In the genomic region with DNA sequence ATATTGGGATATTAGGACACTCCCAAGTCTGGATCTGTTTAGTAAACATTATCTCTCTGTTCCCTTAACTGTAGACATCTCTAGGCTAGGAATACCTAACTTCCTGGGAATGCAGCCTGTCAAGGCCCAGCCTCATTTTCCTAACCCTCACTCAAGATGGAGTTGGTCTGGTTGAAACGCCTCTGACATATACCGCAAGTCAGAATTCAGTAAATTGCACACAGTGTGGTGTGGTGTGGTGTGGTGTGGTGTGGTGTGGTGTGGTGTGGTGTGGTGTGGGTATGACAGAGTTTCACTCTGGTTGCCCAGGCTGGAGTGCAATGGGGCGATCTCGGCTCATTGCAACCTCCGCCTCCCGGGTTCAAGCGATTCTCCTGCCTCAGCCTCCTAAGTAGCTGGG, we compare ENCODE assay signal across 1 cellular context. TPM values are rescaled to one million over a fixed set of nuclear protein-coding genes. Genes with fewer than 3 reads are reported as not detected.
"Had no signal": no experiment of that assay in that cellular context is flagged by ENCODE, and none has a peak within 500 bp of the region (broad histone marks: within the 10 kb centered on the region; RNA-seq: fewer than 3 reads in every experiment).

No MANE protein-coding gene starts in this region.

RNA-seq across cellular contexts. Expression of a gene that starts 30.5 kb away (rescaled TPM):
- total RNA-seq: SK-MEL-5 had no signal
